11 cellular contexts compared by ENCODE assay signal in the genomic region with DNA sequence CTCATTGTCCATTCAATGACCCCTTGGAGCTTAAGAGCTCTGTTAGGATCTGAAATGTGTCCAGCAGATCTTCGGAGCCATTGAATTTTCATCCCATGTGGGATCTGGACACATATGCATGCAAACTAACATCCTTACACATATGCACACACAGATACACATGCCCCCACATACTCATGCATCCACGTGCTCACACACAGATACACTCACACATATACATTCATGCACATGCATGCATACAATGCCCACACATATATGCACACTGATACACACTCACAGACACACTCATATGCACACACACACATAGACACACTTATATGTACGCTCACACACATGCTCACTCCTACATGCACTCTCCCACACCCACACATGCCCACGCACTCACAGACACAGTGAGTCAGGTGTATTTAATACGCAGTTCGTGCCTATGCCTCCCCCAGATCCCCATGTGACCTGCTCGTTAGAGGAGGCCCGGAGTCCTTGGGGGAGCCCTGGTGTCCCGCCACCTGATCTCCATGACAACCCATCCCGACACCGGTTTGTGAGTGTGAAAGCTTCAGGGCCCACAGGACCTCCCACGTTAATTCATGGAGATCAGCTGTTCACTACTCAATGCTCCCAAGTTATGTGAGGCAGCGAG.
"Had no signal": no experiment of that assay in that cellular context is flagged by ENCODE, and none has a peak within 500 bp of the region (broad histone marks: within the 10 kb centered on the region; RNA-seq: fewer than 3 reads in every experiment).

No MANE protein-coding gene starts in this region.

- DNase-seq: activated naive CD4-positive, alpha-beta T cell treated with anti-CD3 and anti-CD28 coated beads, Interleukin-2, amount 50 U/mL, for 16 hours; adrenal gland; body of pancreas; effector memory CD8-positive, alpha-beta T cell; mammary epithelial cell; mucosa of descending colon; naive thymus-derived CD8-positive, alpha-beta T cell; stimulated activated CD4-positive, alpha-beta T cell treated with anti-CD3 and anti-CD28 coated beads, Interleukin-4, amount 100 ng/mL, for 1 hour; stimulated activated CD8-positive, alpha-beta memory T cell treated with anti-CD3 and anti-CD28 coated beads, Interleukin-4, amount 100 ng/mL, for 48 hours; stimulated activated naive CD8-positive, alpha-beta T cell treated with anti-CD3 and anti-CD28 coated beads, Interleukin-15, Interleukin-2, amounts not matched to agents 100 U/mL and 50 U/mL, for 24 hours had no signal

- ATAC-seq: body of pancreas; effector memory CD8-positive, alpha-beta T cell; gastroesophageal sphincter; mucosa of descending colon; naive thymus-derived CD8-positive, alpha-beta T cell; stimulated activated naive CD8-positive, alpha-beta T cell treated with anti-CD3 and anti-CD28 coated beads, Interleukin-15, Interleukin-2, amounts not matched to agents 100 U/mL and 50 U/mL, for 24 hours had no signal
